ENCODE assay signal across 17 cellular contexts in the genomic region with DNA sequence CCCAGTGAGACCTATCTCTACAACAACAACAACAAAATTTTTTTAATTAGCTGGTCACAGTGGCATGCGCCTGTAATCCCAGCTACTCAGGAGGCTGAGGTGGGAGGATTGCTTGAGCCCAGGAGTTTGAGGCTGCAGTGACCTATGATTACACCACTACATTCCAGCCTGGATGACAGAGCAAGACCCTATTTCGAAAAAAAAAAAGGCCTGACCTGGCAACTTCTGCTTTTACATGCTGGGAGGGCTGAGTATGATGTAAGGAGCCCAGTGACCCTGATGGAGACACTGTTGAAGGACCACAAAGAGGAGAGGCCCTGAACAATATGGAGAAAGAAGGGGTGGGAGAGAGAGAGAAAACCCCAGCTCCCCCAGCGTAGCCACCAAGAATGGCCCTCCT. TPM values are rescaled to one million over a fixed set of nuclear protein-coding genes. Genes with fewer than 3 reads are reported as not detected.
DNase-seq lines count a peak whose midpoint lies in the region; ATAC-seq and TF ChIP-seq lines count a peak whose summit lies in the region.
"Had no signal": no experiment of that assay in that cellular context is flagged by ENCODE, and none has a peak within 500 bp of the region (broad histone marks: within the 10 kb centered on the region; RNA-seq: fewer than 3 reads in every experiment).

No MANE protein-coding gene starts in this region.

- DNase-seq in AML-193 (lab: John Stamatoyannopoulos, UW): peak; percentile 43 to 53
- DNase-seq in Kasumi-1 (lab: John Stamatoyannopoulos, UW): peak; percentile 38 to 42
- DNase-seq in NOMO-1 treated with dmso at 0.1 percent for 144 hours (lab: John Stamatoyannopoulos, UW; ENCODE audit: unreplicated experiment): peak; percentile 37
- DNase-seq in SKM-1 treated with dmso at 0.1 percent for 144 hours (lab: John Stamatoyannopoulos, UW; ENCODE audit: unreplicated experiment): peak; percentile 72
- no peak for DNase-seq in breast epithelium (ENCODE audit: low spot score in 2 of 2)
- DNase-seq in NCI-H187 (lab: John Stamatoyannopoulos, UW): no peak
- no peak for DNase-seq in neural progenitor cell (ENCODE audit: low spot score)
- DNase-seq: CD4-positive, alpha-beta T cell; Karpas-422; MG63; NCI-H187 treated with DMSO at 0.1 percent for 48 hours; NCI-H2227 treated with DMSO at 0.1 percent for 48 hours; NCI-H510A treated with DMSO at 0.1 percent for 48 hours; NCI-H774; Right ventricle myocardium superior; SK-N-SH had no signal

- H3K27ac Mint-ChIP-seq in neural progenitor cell: no peak overlapping the region
- H3K27ac Mint-ChIP-seq: CD4-positive, alpha-beta T cell had no signal

- H3K4me2 ChIP-seq in neural progenitor cell: no peak overlapping the region
- H3K4me2 ChIP-seq: SK-N-SH had no signal

- no peaks in the 10 kb centered on the region for H4K20me1 ChIP-seq in neural progenitor cell (ENCODE audit: low read depth)

- no peaks in the 10 kb centered on the region for H3K36me3 Mint-ChIP-seq in neural progenitor cell

- H3K79me2 ChIP-seq in neural progenitor cell (ENCODE audit: low read depth): no peaks in the 10 kb centered on the region

- H3K9me3 Mint-ChIP-seq in neural progenitor cell: no peaks in the 10 kb centered on the region
- H3K9me3 Mint-ChIP-seq: CD4-positive, alpha-beta T cell had no signal

- H3K9me3 ChIP-seq in breast epithelium: no peaks in the 10 kb centered on the region
- no peaks in the 10 kb centered on the region for H3K9me3 ChIP-seq in neural progenitor cell (ENCODE audit: low read depth)
- H3K9me3 ChIP-seq: MG63, SK-N-SH had no signal

- no peaks in the 10 kb centered on the region for H3K36me3 ChIP-seq in breast epithelium
- H3K36me3 ChIP-seq in neural progenitor cell: no peaks in the 10 kb centered on the region
- H3K36me3 ChIP-seq: MG63 had no signal

- no peak for TF ChIP-seq POLR2A in breast epithelium (IDR thresholded peaks at IDR 0.05)

- H3K27ac ChIP-seq in breast epithelium (no peak overlapping the region), neural progenitor cell (no peak overlapping the region)

- no peak for ATAC-seq in HG03439 (IDR thresholded peaks at IDR 0.05; ENCODE audit: unreplicated experiment)

- TF ChIP-seq CTCF in breast epithelium (IDR thresholded peaks at IDR 0.05) (no peak), neural progenitor cell (IDR thresholded peaks at IDR 0.05) (no peak)

- H3K4me3 ChIP-seq in breast epithelium: no peak overlapping the region
- H3K4me3 ChIP-seq in neural progenitor cell: no peak overlapping the region
- H3K4me3 ChIP-seq: MG63 had no signal

- H3K27me3 ChIP-seq in breast epithelium: no peaks in the 10 kb centered on the region
- peaks cover 6% of the 10 kb centered on the region for H3K27me3 ChIP-seq in neural progenitor cell
- H3K27me3 ChIP-seq: MG63 had no signal

- H3K4me1 Mint-ChIP-seq in neural progenitor cell: peaks cover 2% of the 10 kb centered on the region

- H3K4me3 Mint-ChIP-seq in neural progenitor cell: no peak overlapping the region
- H3K4me3 Mint-ChIP-seq: CD4-positive, alpha-beta T cell had no signal

- intact Hi-C loops in breast epithelium (cut with DNase I; ENCODE audit: low total_unique reads): no loop called here

- H2AFZ ChIP-seq in neural progenitor cell (replicated peaks): no peak overlapping the region

- H3K4me1 ChIP-seq in breast epithelium: no peaks in the 10 kb centered on the region
- H3K4me1 ChIP-seq in neural progenitor cell: no peaks in the 10 kb centered on the region

- no peak overlapping the region for H3K9ac ChIP-seq in neural progenitor cell
- H3K9ac ChIP-seq: SK-N-SH had no signal

- peaks cover 8% of the 10 kb centered on the region for H3F3A ChIP-seq in neural progenitor cell (ENCODE audit: low read depth)

- H3K27me3 Mint-ChIP-seq in neural progenitor cell (ENCODE audit: insufficient read depth, low read depth): peaks cover 2% of the 10 kb centered on the region
- H3K27me3 Mint-ChIP-seq: CD4-positive, alpha-beta T cell had no signal

RNA-seq across cellular contexts. Expression of a gene that starts 9.2 kb away (rescaled TPM):
- total RNA-seq in breast epithelium (10 to 100 TPM; 43.9 to 84.5 (median 60.6) TPM), neural progenitor cell (ENCODE audit: low replicate concordance) (60.2 and 80.5 TPM in 2 replicates)

Comparison
In these comparisons a context has a peak if more than half of its experiments do, and no peak if none do; other contexts are left out.
1. DNase-seq: peak in AML-193 (2 of 2), Kasumi-1 (2 of 2), NOMO-1 treated with dmso at 0.1 percent for 144 hours (single experiment) and SKM-1 treated with dmso at 0.1 percent for 144 hours (single experiment); none in breast epithelium (0 of 2), NCI-H187 (0 of 2) and neural progenitor cell (single experiment).